ENCODE assay signal across 1 cellular context in the genomic region with DNA sequence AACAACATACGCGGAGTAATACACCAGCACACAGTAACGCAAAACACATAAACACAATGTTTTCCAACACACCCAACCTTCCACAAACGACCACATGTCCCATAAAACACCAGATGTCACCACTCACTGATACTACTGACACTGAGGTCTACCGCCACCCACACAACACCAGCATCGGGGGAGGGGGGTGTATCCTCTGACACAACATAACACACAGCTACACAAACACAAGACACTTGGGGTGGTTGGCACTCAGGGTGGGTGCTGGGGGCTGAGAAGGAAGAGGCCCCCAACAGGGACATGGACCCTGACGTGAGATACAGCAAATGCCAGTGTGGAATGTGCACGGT.
TF ChIP-seq lines count a peak whose summit lies in the region.

No MANE protein-coding gene starts in this region.

TF ChIP-seq in K562, 482 proteins besides CTCF, POLR2A, EP300 and RAD21 (continued from another document):
- TF ChIP-seq, protein P1, sequence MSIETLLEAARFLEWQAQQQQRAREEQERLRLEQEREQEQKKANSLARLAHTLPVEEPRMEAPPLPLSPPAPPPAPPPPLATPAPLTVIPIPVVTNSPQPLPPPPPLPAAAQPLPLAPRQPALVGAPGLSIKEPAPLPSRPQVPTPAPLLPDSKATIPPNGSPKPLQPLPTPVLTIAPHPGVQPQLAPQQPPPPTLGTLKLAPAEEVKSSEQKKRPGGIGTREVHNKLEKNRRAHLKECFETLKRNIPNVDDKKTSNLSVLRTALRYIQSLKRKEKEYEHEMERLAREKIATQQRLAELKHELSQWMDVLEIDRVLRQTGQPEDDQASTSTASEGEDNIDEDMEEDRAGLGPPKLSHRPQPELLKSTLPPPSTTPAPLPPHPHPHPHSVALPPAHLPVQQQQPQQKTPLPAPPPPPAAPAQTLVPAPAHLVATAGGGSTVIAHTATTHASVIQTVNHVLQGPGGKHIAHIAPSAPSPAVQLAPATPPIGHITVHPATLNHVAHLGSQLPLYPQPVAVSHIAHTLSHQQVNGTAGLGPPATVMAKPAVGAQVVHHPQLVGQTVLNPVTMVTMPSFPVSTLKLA (conservative IDR thresholded peaks at IDR 0.05): no peak
- TF ChIP-seq PTBP1 (IDR thresholded peaks at IDR 0.05; ENCODE audit: low read depth, low read length) (no peak), MEIS2 (IDR thresholded peaks at IDR 0.05; ENCODE audit: partially characterized antibody) (peak; percentile 70), EGR1 (conservative IDR thresholded peaks at IDR 0.05) (peak; percentile 78)
- TF ChIP-seq, protein P2, sequence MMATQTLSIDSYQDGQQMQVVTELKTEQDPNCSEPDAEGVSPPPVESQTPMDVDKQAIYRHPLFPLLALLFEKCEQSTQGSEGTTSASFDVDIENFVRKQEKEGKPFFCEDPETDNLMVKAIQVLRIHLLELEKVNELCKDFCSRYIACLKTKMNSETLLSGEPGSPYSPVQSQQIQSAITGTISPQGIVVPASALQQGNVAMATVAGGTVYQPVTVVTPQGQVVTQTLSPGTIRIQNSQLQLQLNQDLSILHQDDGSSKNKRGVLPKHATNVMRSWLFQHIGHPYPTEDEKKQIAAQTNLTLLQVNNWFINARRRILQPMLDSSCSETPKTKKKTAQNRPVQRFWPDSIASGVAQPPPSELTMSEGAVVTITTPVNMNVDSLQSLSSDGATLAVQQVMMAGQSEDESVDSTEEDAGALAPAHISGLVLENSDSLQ (IDR thresholded peaks at IDR 0.05): peak; percentile 43; the same call in 1 of the 2 replicates
